29 cellular contexts compared by ENCODE assay signal in genomic region chr5:142239394-142240159, GRCh38.
DNase-seq lines count a peak whose midpoint lies in the region; ATAC-seq, FAIRE-seq and TF ChIP-seq lines count a peak whose summit lies in the region.
"Had no signal": no experiment of that assay in that cellular context is flagged by ENCODE, and none has a peak within 500 bp of the region (broad histone marks: within the 10 kb centered on the region; RNA-seq: fewer than 3 reads in every experiment).

No MANE protein-coding gene starts in this region.

- no peak for FAIRE-seq in pancreas (lab: Jason Lieb, UNC)
- FAIRE-seq: A549, GM18507, GM19239, HepG2, kidney had no signal

- no TSS peak for BruUV-seq in OCI-LY7 (replicated peaks; lab: Mats Ljungman, UMichigan)

- TF ChIP-seq POLR2A in body of pancreas (IDR thresholded peaks at IDR 0.05) = no peak

- no peak overlapping the region for H2AFZ ChIP-seq in OCI-LY7 (ENCODE audit: low read length)

- no peaks in the 10 kb centered on the region for H4K20me1 ChIP-seq in OCI-LY7 (ENCODE audit: insufficient read depth, low read length)

- intact Hi-C loops in left colon (cut with DNase I, micrococcal nuclease) = no loop called here
- intact Hi-C loops in pancreas (cut with DNase I) = no loop called here
- intact Hi-C loops in body of pancreas (cut with DNase I) = no loop called here
- intact Hi-C loops in OCI-LY7 (cut with micrococcal nuclease; ENCODE audit: unreplicated experiment) = no loop called here

- ATAC-seq in WTC11 = no peak
- ATAC-seq in left colon = peak; percentile 28
- no peak for ATAC-seq in pancreas
- ATAC-seq in body of pancreas = no peak
- ATAC-seq: A549; activated CD4-positive, alpha-beta T cell treated with anti-CD3 and anti-CD28 coated beads for 36 hours; activated CD8-positive, alpha-beta T cell treated with anti-CD3 and anti-CD28 coated beads for 36 hours; activated T-helper 17 cell treated with anti-CD3 and anti-CD28 coated beads, Interleukin-2, amount 50 U/mL, for 72 hours; HepG2 had no signal

- H3K4me2 ChIP-seq in OCI-LY7 (ENCODE audit: low read length) = no peak overlapping the region
- H3K4me2 ChIP-seq: A549 had no signal

- 84 to 86% methylated on average over 4 of the region's 4 CpGs for WGBS in pancreas, 2 donors
- 74 to 91% methylated on average over 4 of the region's 4 CpGs for WGBS in body of pancreas, 2 donors

- H3K79me2 ChIP-seq in OCI-LY7 (ENCODE audit: insufficient read depth, low read depth, low read length) = no peaks in the 10 kb centered on the region

- H3K9me2 ChIP-seq in OCI-LY7 (ENCODE audit: insufficient read depth, low read length) = no peaks in the 10 kb centered on the region

- no peak overlapping the region for H3K4me3 Mint-ChIP-seq in WTC11
- H3K4me3 Mint-ChIP-seq: activated CD4-positive, alpha-beta T cell treated with anti-CD3 and anti-CD28 coated beads for 36 hours; activated CD8-positive, alpha-beta T cell treated with anti-CD3 and anti-CD28 coated beads for 36 hours; activated naive CD8-positive, alpha-beta T cell; activated T-helper 17 cell treated with anti-CD3 and anti-CD28 coated beads, Interleukin-2, amount 50 U/mL, for 72 hours; CD4-positive, alpha-beta memory T cell; nephron progenitor cell had no signal

- no peak overlapping the region for H3K27ac Mint-ChIP-seq in WTC11
- H3K27ac Mint-ChIP-seq: activated CD4-positive, alpha-beta T cell treated with anti-CD3 and anti-CD28 coated beads for 36 hours; activated CD8-positive, alpha-beta T cell treated with anti-CD3 and anti-CD28 coated beads for 36 hours; activated naive CD8-positive, alpha-beta T cell; activated T-helper 17 cell treated with anti-CD3 and anti-CD28 coated beads, Interleukin-2, amount 50 U/mL, for 72 hours; nephron progenitor cell had no signal

- peaks cover 37% of the 10 kb centered on the region for H3K4me1 Mint-ChIP-seq in WTC11

- DNase-seq in AG10803 (ENCODE audit: low read depth) (peak; percentile 26), HT-29 (ENCODE audit: low spot score) (peak; percentile 66), WTC11 (ENCODE audit: low spot score) (no peak), left colon (no peak), pancreas (no peak), body of pancreas (no peak), activated gamma-delta T cell treated with Interleukin-2 at 50 U/mL for 16 hours (no peak), OCI-LY7 (ENCODE audit: low spot score) (no peak)
- DNase-seq: activated CD4-positive, alpha-beta T cell treated with anti-CD3 and anti-CD28 coated beads for 36 hours; activated CD8-positive, alpha-beta T cell treated with anti-CD3 and anti-CD28 coated beads for 36 hours; CD4-positive, alpha-beta memory T cell; colonic mucosa; effector CD4-positive, alpha-beta T cell; H7; Kasumi-1; kidney; NCI-H1436; NCI-H2081; NCI-H345; nephron progenitor cell; stimulated activated CD4-positive, alpha-beta T cell treated with anti-CD3 and anti-CD28 coated beads, Interleukin-4, amount 100 ng/mL, for 24 hours; T-helper 2 cell; thyroid gland had no signal

- CTCF ChIA-PET in WTC11 (lab: Charles Lee) (no interaction called here), OCI-LY7 (lab: Charles Lee; ENCODE audit: unreplicated experiment) (no interaction called here)

- peaks cover 3% of the 10 kb centered on the region; the same call in 1 of the 2 replicates for H3K27me3 Mint-ChIP-seq in WTC11 (ENCODE audit: low read depth)
- H3K27me3 Mint-ChIP-seq: activated CD4-positive, alpha-beta T cell treated with anti-CD3 and anti-CD28 coated beads for 36 hours had no signal

- POLR2A ChIA-PET in WTC11 (lab: Charles Lee) = no interaction called here
- POLR2A ChIA-PET in OCI-LY7 (lab: Charles Lee) = interaction anchor here (0.7 kb wide), 1 partner anchor 297 kb away, joined by 3 read pairs; no protein-coding TSS in a partner anchor

- peaks cover 5% of the 10 kb centered on the region for H3K36me3 Mint-ChIP-seq in WTC11
- H3K36me3 Mint-ChIP-seq: activated naive CD8-positive, alpha-beta T cell; CD4-positive, alpha-beta memory T cell had no signal

- no peak overlapping the region for H3K27ac ChIP-seq in pancreas
- H3K27ac ChIP-seq in body of pancreas = no peak overlapping the region
- H3K27ac ChIP-seq in OCI-LY7 (ENCODE audit: low read depth, low read length, poor library complexity, severe bottlenecking) = no peak overlapping the region
- H3K27ac ChIP-seq: A549, colonic mucosa, thyroid gland had no signal

- H3K9me3 ChIP-seq in pancreas (no peaks in the 10 kb centered on the region), body of pancreas (no peaks in the 10 kb centered on the region), OCI-LY7 (ENCODE audit: low read length) (no peaks in the 10 kb centered on the region)
- H3K9me3 ChIP-seq: A549, colonic mucosa, thyroid gland had no signal

- H3K36me3 ChIP-seq in pancreas (no peaks in the 10 kb centered on the region), body of pancreas (replicated peaks in 1 of 2; ENCODE audit: insufficient read depth in 1 of 2, low read depth in 2 of 2) (no peaks in the 10 kb centered on the region), OCI-LY7 (ENCODE audit: insufficient read depth, low read length) (no peaks in the 10 kb centered on the region)
- H3K36me3 ChIP-seq: colonic mucosa, thyroid gland had no signal

- peaks cover 21% of the 10 kb centered on the region for H3K9me3 Mint-ChIP-seq in WTC11
- H3K9me3 Mint-ChIP-seq: activated CD8-positive, alpha-beta T cell treated with anti-CD3 and anti-CD28 coated beads for 36 hours; activated T-helper 17 cell treated with anti-CD3 and anti-CD28 coated beads, Interleukin-2, amount 50 U/mL, for 72 hours had no signal

- H3K27me3 ChIP-seq in pancreas (no peaks in the 10 kb centered on the region), body of pancreas (no peaks in the 10 kb centered on the region)
- H3K27me3 ChIP-seq: colonic mucosa, thyroid gland had no signal

- TF ChIP-seq CTCF in AG10803 (conservative IDR thresholded peaks at IDR 0.05; ENCODE audit: low read length) (no peak), WTC11 (IDR thresholded peaks at IDR 0.05) (no peak), pancreas (IDR thresholded peaks at IDR 0.05) (no peak), body of pancreas (IDR thresholded peaks at IDR 0.05) (no peak), OCI-LY7 (conservative IDR thresholded peaks at IDR 0.05; ENCODE audit: low read length) (no peak)

- H3K4me3 ChIP-seq in AG10803 (ENCODE audit: low read length) (no peak overlapping the region), pancreas (no peak overlapping the region), body of pancreas (no peak overlapping the region), OCI-LY7 (ENCODE audit: low read depth, low read length, poor library complexity, severe bottlenecking) (no peak overlapping the region)
- H3K4me3 ChIP-seq: A549, colonic mucosa, thyroid gland had no signal

- H3K4me1 ChIP-seq in pancreas (no peaks in the 10 kb centered on the region), body of pancreas (no peaks in the 10 kb centered on the region), OCI-LY7 (ENCODE audit: insufficient read depth, low read length, poor library complexity, severe bottlenecking) (no peaks in the 10 kb centered on the region)
- H3K4me1 ChIP-seq: A549, colonic mucosa had no signal

TF ChIP-seq in WTC11, 78 proteins besides CTCF, POLR2A, EP300 and RAD21:
- TF ChIP-seq FOXJ3 (CRISPR knock-in tag; IDR thresholded peaks at IDR 0.05; ENCODE audit: borderline replicate concordance) (no peak), CBFB (CRISPR knock-in tag; IDR thresholded peaks at IDR 0.05; ENCODE audit: low read depth) (no peak), ZNF512 (CRISPR knock-in tag; IDR thresholded peaks at IDR 0.05; ENCODE audit: borderline replicate concordance) (no peak), ZNF121 (CRISPR knock-in tag; IDR thresholded peaks at IDR 0.05) (peak; percentile 85), ZNF138 (CRISPR knock-in tag; conservative IDR thresholded peaks at IDR 0.05) (no peak), IRF2 (CRISPR knock-in tag; IDR thresholded peaks at IDR 0.05; ENCODE audit: borderline replicate concordance, low read depth) (no peak), ZNF423 (CRISPR knock-in tag; IDR thresholded peaks at IDR 0.05) (no peak), ZNF671 (CRISPR knock-in tag; IDR thresholded peaks at IDR 0.05) (no peak)
- TF ChIP-seq, protein P1, sequence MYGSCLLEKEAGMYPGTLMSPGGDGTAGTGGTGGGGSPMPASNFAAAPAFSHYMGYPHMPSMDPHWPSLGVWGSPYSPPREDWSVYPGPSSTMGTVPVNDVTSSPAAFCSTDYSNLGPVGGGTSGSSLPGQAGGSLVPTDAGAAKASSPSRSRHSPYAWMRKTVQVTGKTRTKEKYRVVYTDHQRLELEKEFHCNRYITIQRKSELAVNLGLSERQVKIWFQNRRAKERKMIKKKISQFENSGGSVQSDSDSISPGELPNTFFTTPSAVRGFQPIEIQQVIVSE (CRISPR knock-in tag; IDR thresholded peaks at IDR 0.05; ENCODE audit: borderline replicate concordance) = no peak

Comparison
In these comparisons a context has a peak if more than half of its experiments do, and no peak if none do; other contexts are left out.
1. DNase-seq: peak in AG10803 (single experiment) and HT-29 (single experiment); none in WTC11 (single experiment), left colon (0 of 2), pancreas (0 of 6), body of pancreas (0 of 4), activated gamma-delta T cell treated with Interleukin-2 at 50 U/mL for 16 hours (single experiment) and OCI-LY7 (single experiment).